8 cellular contexts compared by ENCODE assay signal in the genomic region with DNA sequence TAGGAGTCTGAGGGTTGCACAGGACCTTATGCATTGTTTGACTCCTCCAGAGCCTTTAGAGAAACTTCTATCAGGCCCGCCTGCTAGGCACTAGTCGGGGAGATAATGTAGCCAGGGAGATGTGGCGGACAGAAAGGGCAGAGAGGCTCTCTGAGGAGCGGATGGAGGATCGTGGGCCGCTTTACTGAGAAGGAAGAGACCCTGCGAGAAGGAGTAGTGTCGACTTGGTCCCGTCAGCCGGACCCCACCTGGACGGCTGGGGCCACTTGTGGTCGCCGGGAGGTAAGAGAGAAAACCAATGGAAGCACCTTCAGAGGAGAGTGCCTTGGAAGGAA. TPM values are rescaled to one million over a fixed set of nuclear protein-coding genes. Genes with fewer than 3 reads are reported as not detected.
DNase-seq lines count a peak whose midpoint lies in the region; ATAC-seq and TF ChIP-seq lines count a peak whose summit lies in the region.

No MANE protein-coding gene starts in this region.

- H4K5ac ChIP-seq in IMR-90 (ENCODE audit: low read depth, low read length) = peak overlapping the region; percentile 47; the same call in 1 of the 2 replicates

- H3K27me3 ChIP-seq in A673 (replicated peaks; ENCODE audit: insufficient read depth, low read depth, low read length, poor library complexity) (no peaks in the 10 kb centered on the region), IMR-90 (ENCODE audit: control insufficient read depth, insufficient read depth, low read length) (no peaks in the 10 kb centered on the region), colonic mucosa (no peaks in the 10 kb centered on the region)

- H2AK9ac ChIP-seq in IMR-90 (replicated peaks; ENCODE audit: low read depth, low read length, poor library complexity) = peak overlapping the region; percentile 96

- POLR2A ChIA-PET in A673 (lab: Charles Lee; ENCODE audit: low non-redundant PET) = interaction anchor here (0.7 kb wide), 1 partner anchor 246 kb away, joined by 7 read pairs; a partner anchor contains a TSS
- POLR2A ChIA-PET in IMR-90 (lab: Charles Lee; ENCODE audit: unreplicated experiment) = no interaction called here

- peak overlapping the region; percentile 41 for H3K14ac ChIP-seq in IMR-90 (replicated peaks; ENCODE audit: low read depth, low read length)

- no peak overlapping the region for H2AK5ac ChIP-seq in IMR-90 (ENCODE audit: low read depth, low read length)

- TSS peak; percentile 61 for BruUV-seq in A673 (replicated peaks; lab: Mats Ljungman, UMichigan)
- BruUV-seq in IMR-90 (replicated peaks; lab: Mats Ljungman, UMichigan) = no TSS peak

- in situ Hi-C loops in IMR-90 (cut with MboI; ENCODE audit: low sequenced_read_pairs) = no loop called here
- in situ Hi-C loops in GM13976 (cut with MboI; ENCODE audit: low sequenced_read_pairs, unreplicated experiment) = no loop called here

- ATAC-seq in GM19455 (IDR thresholded peaks at IDR 0.05; ENCODE audit: unreplicated experiment) = peak; percentile 5
- ATAC-seq in IMR-90 (ENCODE audit: low read depth) = peak; percentile 35
- ATAC-seq in natural killer cell = peak; percentile 9 to 28 (median 12)

- H3K4me3 Mint-ChIP-seq in natural killer cell = peak overlapping the region; percentile 100

- H2BK20ac ChIP-seq in IMR-90 (ENCODE audit: low read depth, low read length) = no peak overlapping the region

- no peaks in the 10 kb centered on the region for H3K36me3 Mint-ChIP-seq in natural killer cell

- TF ChIP-seq CTCF in A673 (conservative IDR thresholded peaks at IDR 0.05; ENCODE audit: low read depth, low read length) = no peak
- TF ChIP-seq CTCF in IMR-90 (conservative IDR thresholded peaks at IDR 0.05; ENCODE audit: low read depth, low read length) = no peak
- TF ChIP-seq CTCF in colonic mucosa (IDR thresholded peaks at IDR 0.05) = no peak
- TF ChIP-seq CTCF in natural killer cell (IDR thresholded peaks at IDR 0.05) = no peak
- TF ChIP-seq CTCF in GM13976 (IDR thresholded peaks at IDR 0.05; ENCODE audit: borderline replicate concordance, control extremely low read depth, extremely low read depth, insufficient read depth, missing control alignments) = no peak

- H3K4me3 ChIP-seq in A673 (ENCODE audit: low read depth, low read length, poor library complexity, severe bottlenecking) (peak overlapping the region; percentile 89), IMR-90 (ENCODE audit: insufficient read depth, low read depth, low read length) (peak overlapping the region; percentile 76), colonic mucosa (peak overlapping the region; percentile 60)

- H4K20me1 ChIP-seq in IMR-90 (ENCODE audit: insufficient read depth, low read length) = peaks cover 5% of the 10 kb centered on the region; the same call in 1 of the 2 replicates

- peaks cover 54 to 78% of the 10 kb centered on the region in 2 experiments for H3K79me1 ChIP-seq in IMR-90 (ENCODE audit: low read depth in 1 of 2, low read length in 2 of 2)

- TF ChIP-seq RAD21 in IMR-90 (IDR thresholded peaks at IDR 0.05; ENCODE audit: low read length) = no peak

- DNase-seq in A673 (ENCODE audit: low spot score) (no peak), IMR-90 (no peak), colonic mucosa (no peak), natural killer cell (no peak), GM13976 (ENCODE audit: low spot score) (no peak), NCI-H774 (lab: John Stamatoyannopoulos, UW) (no peak), NCI-H146 treated with DMSO at 0.1 percent for 48 hours (lab: John Stamatoyannopoulos, UW; ENCODE audit: unreplicated experiment) (no peak)

- dilution Hi-C loops in IMR-90 (cut with HindIII; ENCODE audit: low sequenced_read_pairs, unreplicated experiment) = no loop called here

- peak overlapping the region; percentile 74 for H3K4ac ChIP-seq in IMR-90 (ENCODE audit: low read depth, low read length)

- H3K27ac Mint-ChIP-seq in natural killer cell = peak overlapping the region; percentile 97 to 99

- peaks cover 57 to 58% of the 10 kb centered on the region in 2 donors for H3K4me1 Mint-ChIP-seq in natural killer cell

- no peaks in the 10 kb centered on the region for H3K27me3 Mint-ChIP-seq in natural killer cell (ENCODE audit: low read depth in 2 of 2)

- CTCF ChIA-PET in A673 (lab: Charles Lee) = no interaction called here
- CTCF ChIA-PET in IMR-90 (lab: Yijun Ruan, JAX) = interaction anchor here (1.0 kb wide), 1 partner anchor 210 kb away, joined by 3 read pairs; no protein-coding TSS in a partner anchor

- 0 out of 2 replicates have a peak, but pooled peaks cover 5% of the 10 kb centered on the region for H3K9me1 ChIP-seq in IMR-90 (ENCODE audit: insufficient read depth, low read length)

- H3K36me3 ChIP-seq in A673 (ENCODE audit: insufficient read depth, low read length, poor library complexity, severe bottlenecking) (peaks cover 27% of the 10 kb centered on the region), IMR-90 (ENCODE audit: control insufficient read depth, insufficient read depth, low read length) (peaks cover 11% of the 10 kb centered on the region), colonic mucosa (peaks cover 10% of the 10 kb centered on the region)

- 0% methylated on average over 8 of the region's 13 CpGs; no CpG with 5 or more reads in 1 of the 2 experiments for WGBS in IMR-90 (ENCODE audit: extremely low coverage in 2 of 2, insufficient read length in 1 of 2), 2 experiments

- H3K9me3 ChIP-seq in A673 (ENCODE audit: low read depth, low read length, poor library complexity, severe bottlenecking) = no peaks in the 10 kb centered on the region
- H3K9me3 ChIP-seq in IMR-90 (ENCODE audit: control insufficient read depth, insufficient read depth, low read length) = no peaks in the 10 kb centered on the region
- no peaks in the 10 kb centered on the region for H3K9me3 ChIP-seq in colonic mucosa

- no peaks in the 10 kb centered on the region for H3K9me3 Mint-ChIP-seq in natural killer cell

- no peak overlapping the region; the same call in 2 of the 3 replicates for H2BK15ac ChIP-seq in IMR-90 (ENCODE audit: low read depth, low read length)

- peaks cover 8% of the 10 kb centered on the region for H3K4me1 ChIP-seq in A673 (ENCODE audit: insufficient read depth, low read length, poor library complexity, severe bottlenecking)
- peaks cover 2% of the 10 kb centered on the region; the same call in 1 of the 2 replicates for H3K4me1 ChIP-seq in IMR-90 (ENCODE audit: control insufficient read depth, insufficient read depth, low read length)
- peaks cover 10% of the 10 kb centered on the region for H3K4me1 ChIP-seq in colonic mucosa

- intact Hi-C loops in A673 (cut with micrococcal nuclease; ENCODE audit: unreplicated experiment) = no loop called here
- intact Hi-C loops in IMR-90 (cut with micrococcal nuclease) = loop anchor here (1.0 kb wide), 1 partner anchor 202 kb away; no protein-coding TSS in a partner anchor
- intact Hi-C loops in colonic mucosa (cut with DNase I) = no loop called here
- intact Hi-C loops in natural killer cell (cut with micrococcal nuclease) = no loop called here

- peak overlapping the region; percentile 72; the same call in 1 of the 2 replicates for H4K91ac ChIP-seq in IMR-90 (ENCODE audit: insufficient read depth, low read depth, low read length)

- no peak for TF ChIP-seq POLR2A in IMR-90 (IDR thresholded peaks at IDR 0.05; ENCODE audit: low read depth, low read length)

- peak overlapping the region; percentile 94 to 100 for H4K8ac ChIP-seq in IMR-90 (ENCODE audit: low read depth in 2 of 2, low read length in 2 of 2)

- H3K4me2 ChIP-seq in IMR-90 (ENCODE audit: low read depth, low read length) = peak overlapping the region; percentile 98

- peak overlapping the region; percentile 99 for H3K56ac ChIP-seq in IMR-90 (ENCODE audit: extremely low read depth, insufficient read depth, low read length)

- no peak overlapping the region for H3K18ac ChIP-seq in IMR-90 (ENCODE audit: low read depth, low read length)

- H2BK5ac ChIP-seq in IMR-90 (ENCODE audit: low read depth, low read length, poor library complexity, severe bottlenecking) = peak overlapping the region; percentile 94

- H3K27ac ChIP-seq in A673 (ENCODE audit: low read depth, low read length, poor library complexity, severe bottlenecking) (peak overlapping the region; percentile 96), IMR-90 (ENCODE audit: insufficient read depth, low read length) (peak overlapping the region; percentile 88), colonic mucosa (peak overlapping the region; percentile 89)

- peak overlapping the region; percentile 89 for H3K9ac ChIP-seq in IMR-90 (ENCODE audit: low read depth, low read length)
- peak overlapping the region; percentile 53 to 84 for H3K9ac ChIP-seq in colonic mucosa (ENCODE audit: low read depth in 2 of 2, low read length in 2 of 2)

- peak overlapping the region; percentile 99 for H2AFZ ChIP-seq in IMR-90 (replicated peaks; ENCODE audit: low read length, poor library complexity)

- H3K23ac ChIP-seq in IMR-90 (ENCODE audit: low read depth, low read length) = peak overlapping the region; percentile 61

- peak overlapping the region; percentile 50; the same call in 1 of the 2 replicates for H2BK120ac ChIP-seq in IMR-90 (ENCODE audit: low read depth, low read length)

RNA-seq across cellular contexts. Expression of a gene that starts 0.5 kb away (rescaled TPM):
- total RNA-seq in A673 (2021) (79.6 and 84.3 TPM in 2 replicates), IMR-90 (2012; rRNA removed) (60.8 and 72.9 TPM in 2 replicates), colonic mucosa (10 to 100 TPM; 53.8 to 78.7 TPM), natural killer cell (10 to 100 TPM; 78.4 to 96.5 (median 83.9) TPM)
- polyA plus RNA-seq in IMR-90 (2012; rRNA removed) = 73.2 and 75.2 TPM in 2 replicates
- 66.3 and 72.6 TPM in 2 replicates for polyA plus RNA-seq in IMR-90 (2012; cell fraction: cytosol; rRNA removed)
- 122 and 232 TPM in 2 replicates for polyA plus RNA-seq in IMR-90 (2012; cell fraction: nucleus; rRNA removed; ENCODE audit: low replicate concordance)

RNA-seq across cellular contexts. Expression of a gene that starts 29.6 kb away (rescaled TPM):
- 4.0 and 4.5 TPM in 2 replicates for total RNA-seq in A673 (2021)
- 0.28 TPM in 1 of 2 replicates, not detected in the other for total RNA-seq in IMR-90 (2012; rRNA removed)
- 0.10 and 0.20 TPM in 2 replicates for polyA plus RNA-seq in IMR-90 (2012; rRNA removed)
- 0.05 and 0.09 TPM in 2 replicates for polyA plus RNA-seq in IMR-90 (2012; cell fraction: cytosol; rRNA removed)
- polyA plus RNA-seq in IMR-90 (2012; cell fraction: nucleus; rRNA removed; ENCODE audit: low replicate concordance) = 0.49 and 1.6 TPM in 2 replicates
- under 1 TPM; 0.05 to 0.13 TPM for total RNA-seq in colonic mucosa
- 1 to 10 TPM; 1.2 to 1.7 (median 1.6) TPM for total RNA-seq in natural killer cell

RNA-seq across cellular contexts. Expression of a gene that starts 37.0 kb away (rescaled TPM):
- total RNA-seq in A673 (2021) (0.19 and 0.20 TPM in 2 replicates), IMR-90 (2012; rRNA removed) (0.18 and 0.28 TPM in 2 replicates), colonic mucosa (under 1 TPM; 0.11 to 0.27 TPM), natural killer cell (under 1 TPM; 0.56 to 0.85 (median 0.77) TPM)
- 0.10 TPM in 2 replicates for polyA plus RNA-seq in IMR-90 (2012; rRNA removed)
- 0.10 and 0.12 TPM in 2 replicates for polyA plus RNA-seq in IMR-90 (2012; cell fraction: cytosol; rRNA removed)
- polyA plus RNA-seq in IMR-90 (2012; cell fraction: nucleus; rRNA removed; ENCODE audit: low replicate concordance) = 0.28 and 0.36 TPM in 2 replicates

RNA-seq across cellular contexts. Expression of a gene that starts 55.0 kb away (rescaled TPM):
- 14.0 and 19.4 TPM in 2 replicates for total RNA-seq in A673 (2021)
- total RNA-seq in IMR-90 (2012; rRNA removed) = 3.9 and 5.0 TPM in 2 replicates
- polyA plus RNA-seq in IMR-90 (2012; rRNA removed) = 11.0 and 11.8 TPM in 2 replicates
- polyA plus RNA-seq in IMR-90 (2012; cell fraction: cytosol; rRNA removed) = 5.9 and 7.5 TPM in 2 replicates
- polyA plus RNA-seq in IMR-90 (2012; cell fraction: nucleus; rRNA removed; ENCODE audit: low replicate concordance) = 81.2 and 98.0 TPM in 2 replicates
- 10 to 100 TPM in 1 of 2 donors, 1 to 10 TPM in 1; 8.5 to 14.1 TPM for total RNA-seq in colonic mucosa
- total RNA-seq in natural killer cell = 1 to 10 TPM; 5.6 to 6.8 (median 5.9) TPM
